ENCODE assay signal across 34 cellular contexts in genomic region chr4:140031706-140032105, GRCh38.
"Had no signal": no experiment of that assay in that cellular context is flagged by ENCODE, and none has a peak within 500 bp of the region (broad histone marks: within the 10 kb centered on the region; RNA-seq: fewer than 3 reads in every experiment).

No MANE protein-coding gene starts in this region.

- H3K36me3 Mint-ChIP-seq: activated naive CD8-positive, alpha-beta T cell had no signal

- ATAC-seq: activated CD4-positive, CD25-positive, alpha-beta regulatory T cell treated with anti-CD3 and anti-CD28 coated beads, Interleukin-2, amount 50 U/mL, for 24 hours; activated CD8-positive, alpha-beta T cell treated with anti-CD3 and anti-CD28 coated beads for 36 hours; activated T-cell treated with anti-CD3 and anti-CD28 coated beads, Interleukin-2, amount 50 U/mL, for 4 hours; activated T-helper 17 cell treated with anti-CD3 and anti-CD28 coated beads, Interleukin-2, amount 50 U/mL, for 72 hours; effector memory CD8-positive, alpha-beta T cell; gastroesophageal sphincter; T-helper 17 cell had no signal

- H3K4me3 Mint-ChIP-seq: activated B cell treated with CpG ODN at 0.5 μM for 24 hours; activated CD8-positive, alpha-beta T cell treated with anti-CD3 and anti-CD28 coated beads for 36 hours; activated naive CD8-positive, alpha-beta T cell; activated T-cell treated with anti-CD3 and anti-CD28 coated beads, Interleukin-2, amount 50 U/mL, for 4 hours; activated T-helper 17 cell treated with anti-CD3 and anti-CD28 coated beads, Interleukin-2, amount 50 U/mL, for 72 hours; effector memory CD8-positive, alpha-beta T cell; T-helper 17 cell; T-helper 2 cell treated with Interferon-gamma antibody and Interleukin-4, amounts not matched to agents 5 μg/mL and 100 μg/mL, for 36 hours had no signal

- H3K4me1 ChIP-seq: gastroesophageal sphincter had no signal

- H3K27me3 ChIP-seq: brain microvascular endothelial cell, esophagus squamous epithelium, gastroesophageal sphincter had no signal

- H3K9me3 Mint-ChIP-seq: activated B cell treated with CpG ODN at 0.5 μM for 24 hours; activated CD8-positive, alpha-beta T cell treated with anti-CD3 and anti-CD28 coated beads for 36 hours; activated T-cell treated with anti-CD3 and anti-CD28 coated beads, Interleukin-2, amount 50 U/mL, for 4 hours; activated T-helper 17 cell treated with anti-CD3 and anti-CD28 coated beads, Interleukin-2, amount 50 U/mL, for 72 hours; effector memory CD8-positive, alpha-beta T cell; T-helper 2 cell treated with Interferon-gamma antibody and Interleukin-4, amounts not matched to agents 5 μg/mL and 100 μg/mL, for 36 hours had no signal

- H3K4me1 Mint-ChIP-seq: activated B cell treated with CpG ODN at 0.5 μM for 24 hours; activated T-helper 17 cell treated with anti-CD3 and anti-CD28 coated beads, Interleukin-2, amount 50 U/mL, for 72 hours had no signal

- H3K4me3 ChIP-seq: esophagus squamous epithelium, gastroesophageal sphincter had no signal

- DNase-seq: activated B cell treated with CpG ODN at 0.5 μM for 24 hours; activated CD4-positive, alpha-beta T cell treated with anti-CD3 and anti-CD28 coated beads for 48 hours; activated CD4-positive, alpha-beta T cell treated with anti-CD3 and anti-CD28 coated beads, Interleukin-2, amount 50 U/mL, for 1 hour; activated CD4-positive, alpha-beta T cell treated with anti-CD3 and anti-CD28 coated beads, Interleukin-2, amount 50 U/mL, for 48 hours; activated CD8-positive, alpha-beta memory T cell treated with anti-CD3 and anti-CD28 coated beads for 24 hours; activated CD8-positive, alpha-beta T cell treated with anti-CD3 and anti-CD28 coated beads for 36 hours; activated effector memory CD4-positive, alpha-beta T cell treated with Interleukin-2 at 50 U/mL for 16 hours; activated gamma-delta T cell treated with Interleukin-2 at 50 U/mL for 16 hours; activated naive CD4-positive, alpha-beta T cell treated with anti-CD3 and anti-CD28 coated beads, Interleukin-2, amount 50 U/mL, for 16 hours; activated naive CD4-positive, alpha-beta T cell treated with Interleukin-2 at 50 U/mL for 16 hours; activated T-cell treated with anti-CD3 and anti-CD28 coated beads, Interleukin-2, amount 50 U/mL, for 4 hours; amniotic stem cell; anterior cingulate cortex; brain microvascular endothelial cell; cortex of kidney; dermis blood vessel endothelial cell; effector CD4-positive, alpha-beta T cell; effector memory CD8-positive, alpha-beta T cell; esophagus squamous epithelium; foreskin melanocyte; T-helper 1 cell; T-helper 17 cell; T1000; WERI-Rb-1 had no signal

- H3K27me3 Mint-ChIP-seq: activated naive CD8-positive, alpha-beta T cell had no signal

- H3K36me3 ChIP-seq: brain microvascular endothelial cell, esophagus squamous epithelium, gastroesophageal sphincter, WERI-Rb-1 had no signal

- H3K9me3 ChIP-seq: esophagus squamous epithelium, gastroesophageal sphincter had no signal

- FAIRE-seq: astrocyte, bronchial epithelial cell, colon, endothelial cell of umbilical vein had no signal

- H3K27ac Mint-ChIP-seq: activated B cell treated with CpG ODN at 0.5 μM for 24 hours; activated CD8-positive, alpha-beta T cell treated with anti-CD3 and anti-CD28 coated beads for 36 hours; activated naive CD8-positive, alpha-beta T cell; activated T-helper 17 cell treated with anti-CD3 and anti-CD28 coated beads, Interleukin-2, amount 50 U/mL, for 72 hours; effector memory CD8-positive, alpha-beta T cell; T-helper 17 cell; T-helper 2 cell treated with Interferon-gamma antibody and Interleukin-4, amounts not matched to agents 5 μg/mL and 100 μg/mL, for 36 hours had no signal

- H3K27ac ChIP-seq: brain microvascular endothelial cell, epithelial cell of prostate, esophagus squamous epithelium, gastroesophageal sphincter, WERI-Rb-1 had no signal
